In the genomic region with DNA sequence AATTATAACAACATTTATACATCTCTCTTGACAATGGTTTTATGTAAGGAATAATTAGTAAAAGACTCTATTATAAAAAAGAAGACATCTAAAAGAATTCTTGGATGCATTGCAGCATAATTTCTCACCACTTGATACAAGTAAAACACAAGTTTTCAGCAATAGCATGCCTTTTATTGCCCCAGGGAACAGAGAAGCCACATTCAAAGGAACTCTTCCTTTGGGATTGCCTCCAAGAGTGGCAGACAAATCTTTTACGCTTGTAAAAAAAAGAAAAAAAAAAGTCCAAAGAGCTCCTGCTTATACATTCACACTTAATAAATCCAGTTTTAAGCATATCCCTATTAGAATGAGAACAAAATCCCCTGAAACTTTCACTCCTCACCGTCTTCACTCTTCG, we compare ENCODE assay signal across 20 cellular contexts.
"Had no signal": no experiment of that assay in that cellular context is flagged by ENCODE, and none has a peak within 500 bp of the region (broad histone marks: within the 10 kb centered on the region; RNA-seq: fewer than 3 reads in every experiment).

No MANE protein-coding gene starts in this region.

- H3K4me3 ChIP-seq: coronary artery, dorsolateral prefrontal cortex, gastrocnemius medialis, ovary, suprapubic skin, tibial artery, upper lobe of left lung, uterus had no signal

- DNase-seq: dorsolateral prefrontal cortex; effector CD8-positive, alpha-beta T cell; gastrocnemius medialis; glutamatergic neuron; islet precursor cell; natural killer cell; ovary; right cardiac atrium; small intestine; stimulated activated CD4-positive, alpha-beta T cell treated with anti-CD3 and anti-CD28 coated beads, Interleukin-4, amount 100 ng/mL, for 1 hour; stimulated activated CD8-positive, alpha-beta memory T cell treated with anti-CD3 and anti-CD28 coated beads, Interleukin-4, amount 100 ng/mL, for 48 hours; stimulated activated naive CD8-positive, alpha-beta T cell treated with anti-CD3 and anti-CD28 coated beads, Interleukin-15, Interleukin-2, amounts not matched to agents 100 U/mL and 50 U/mL, for 24 hours; tibial artery; upper lobe of left lung; uterus had no signal

- ATAC-seq: esophagus mucosa; gastrocnemius medialis; natural killer cell; right cardiac atrium; stimulated activated effector memory CD8-positive, alpha-beta T cell treated with anti-CD3 and anti-CD28 coated beads, Interleukin-12 subunit alpha, Interleukin-12 subunit beta, amount 100 ng/mL, for 72 hours; stimulated activated naive CD8-positive, alpha-beta T cell treated with anti-CD3 and anti-CD28 coated beads, Interleukin-15, Interleukin-2, amounts not matched to agents 100 U/mL and 50 U/mL, for 24 hours had no signal

- H3K27me3 ChIP-seq: dorsolateral prefrontal cortex, gastrocnemius medialis, ovary, suprapubic skin, tibial artery, upper lobe of left lung, uterus had no signal

- H3K4me1 ChIP-seq: gastrocnemius medialis, suprapubic skin, tibial artery, upper lobe of left lung, uterus had no signal

- H3K27ac Mint-ChIP-seq: natural killer cell; stimulated activated effector memory CD8-positive, alpha-beta T cell treated with anti-CD3 and anti-CD28 coated beads, Interleukin-12 subunit alpha, Interleukin-12 subunit beta, amount 100 ng/mL, for 72 hours had no signal

- H3K36me3 ChIP-seq: gastrocnemius medialis, ovary, suprapubic skin, tibial artery, upper lobe of left lung, uterus had no signal

- H3K4me1 Mint-ChIP-seq: natural killer cell; stimulated activated effector memory CD8-positive, alpha-beta T cell treated with anti-CD3 and anti-CD28 coated beads, Interleukin-12 subunit alpha, Interleukin-12 subunit beta, amount 100 ng/mL, for 72 hours had no signal

- H3K36me3 Mint-ChIP-seq: natural killer cell; stimulated activated effector memory CD8-positive, alpha-beta T cell treated with anti-CD3 and anti-CD28 coated beads, Interleukin-12 subunit alpha, Interleukin-12 subunit beta, amount 100 ng/mL, for 72 hours had no signal

- H3K27ac ChIP-seq: coronary artery, dorsolateral prefrontal cortex, gastrocnemius medialis, ovary, suprapubic skin, tibial artery, upper lobe of left lung, uterus had no signal

- H3K4me3 Mint-ChIP-seq: natural killer cell; neural crest cell; stimulated activated effector memory CD8-positive, alpha-beta T cell treated with anti-CD3 and anti-CD28 coated beads, Interleukin-12 subunit alpha, Interleukin-12 subunit beta, amount 100 ng/mL, for 72 hours had no signal

- H3K9me3 ChIP-seq: gastrocnemius medialis, ovary, suprapubic skin, tibial artery, upper lobe of left lung, uterus had no signal
